In genomic region chr17:4412933-4413831, GRCh38 we compare ENCODE assay signal across 8 cellular contexts. TPM values are rescaled to one million over a fixed set of nuclear protein-coding genes. Genes with fewer than 3 reads are reported as not detected.
DNase-seq lines count a peak whose midpoint lies in the region; ATAC-seq and TF ChIP-seq lines count a peak whose summit lies in the region.

No MANE protein-coding gene starts in this region.

- H3K36me3 Mint-ChIP-seq in activated T-cell treated with anti-CD3 and anti-CD28 coated beads, Interleukin-2, amount 50 U/mL, for 4 hours (ENCODE audit: insufficient read depth) = no peaks in the 10 kb centered on the region
- H3K36me3 Mint-ChIP-seq in nephron (ENCODE audit: low read depth) = no peaks in the 10 kb centered on the region
- no peaks in the 10 kb centered on the region for H3K36me3 Mint-ChIP-seq in stimulated activated memory B cell treated with anti-CD40 and anti-IgM and Interleukin-4, amounts not matched to agents 10 μg/mL and 1 μg/mL and 100 μg/mL, for 72 hours

- H3K27me3 Mint-ChIP-seq in activated T-cell treated with anti-CD3 and anti-CD28 coated beads, Interleukin-2, amount 50 U/mL, for 4 hours (ENCODE audit: low read depth) = no peaks in the 10 kb centered on the region
- H3K27me3 Mint-ChIP-seq in nephron (ENCODE audit: low read depth) = peaks cover 11% of the 10 kb centered on the region
- no peaks in the 10 kb centered on the region for H3K27me3 Mint-ChIP-seq in stimulated activated memory B cell treated with anti-CD40 and anti-IgM and Interleukin-4, amounts not matched to agents 10 μg/mL and 1 μg/mL and 100 μg/mL, for 72 hours

- H3K9me3 Mint-ChIP-seq in activated T-cell treated with anti-CD3 and anti-CD28 coated beads, Interleukin-2, amount 50 U/mL, for 4 hours = no peaks in the 10 kb centered on the region
- H3K9me3 Mint-ChIP-seq in nephron = no peaks in the 10 kb centered on the region
- H3K9me3 Mint-ChIP-seq in stimulated activated memory B cell treated with anti-CD40 and anti-IgM and Interleukin-4, amounts not matched to agents 10 μg/mL and 1 μg/mL and 100 μg/mL, for 72 hours = no peaks in the 10 kb centered on the region

- peak overlapping the region; percentile 61 for H3K4me3 Mint-ChIP-seq in activated T-cell treated with anti-CD3 and anti-CD28 coated beads, Interleukin-2, amount 50 U/mL, for 4 hours
- H3K4me3 Mint-ChIP-seq in nephron = no peak overlapping the region
- H3K4me3 Mint-ChIP-seq in stimulated activated memory B cell treated with anti-CD40 and anti-IgM and Interleukin-4, amounts not matched to agents 10 μg/mL and 1 μg/mL and 100 μg/mL, for 72 hours = peak overlapping the region; percentile 31

- H3K27ac Mint-ChIP-seq in nephron = peak overlapping the region in 1 of 3 experiments; percentile 60
- peak overlapping the region; percentile 78 for H3K27ac Mint-ChIP-seq in stimulated activated memory B cell treated with anti-CD40 and anti-IgM and Interleukin-4, amounts not matched to agents 10 μg/mL and 1 μg/mL and 100 μg/mL, for 72 hours

- no peak overlapping the region for H3K4me3 ChIP-seq in LNCaP clone FGC (ENCODE audit: low read depth, low read length)

- peaks cover 4% of the 10 kb centered on the region for H3K4me1 Mint-ChIP-seq in activated T-cell treated with anti-CD3 and anti-CD28 coated beads, Interleukin-2, amount 50 U/mL, for 4 hours (ENCODE audit: low read depth)
- no peaks in the 10 kb centered on the region for H3K4me1 Mint-ChIP-seq in nephron
- H3K4me1 Mint-ChIP-seq in stimulated activated memory B cell treated with anti-CD40 and anti-IgM and Interleukin-4, amounts not matched to agents 10 μg/mL and 1 μg/mL and 100 μg/mL, for 72 hours = peaks cover 13% of the 10 kb centered on the region

- peak; percentile 93 for TF ChIP-seq CTCF in LNCaP clone FGC (IDR thresholded peaks at IDR 0.05; ENCODE audit: control insufficient read depth, extremely low read depth, insufficient read depth)
- peak; percentile 83 to 85 (median 83) for TF ChIP-seq CTCF in nephron (IDR thresholded peaks at IDR 0.05; ENCODE audit: unreplicated experiment in 3 of 3)

- peak; percentile 48 for ATAC-seq in GM18868 (IDR thresholded peaks at IDR 0.05; ENCODE audit: unreplicated experiment)
- ATAC-seq in activated T-cell treated with anti-CD3 and anti-CD28 coated beads, Interleukin-2, amount 50 U/mL, for 4 hours = peak; percentile 99
- peak; percentile 95 for ATAC-seq in stimulated activated memory B cell treated with anti-CD40 and anti-IgM and Interleukin-4, amounts not matched to agents 10 μg/mL and 1 μg/mL and 100 μg/mL, for 72 hours

- DNase-seq in A172 (ENCODE audit: low spot score) (peak; percentile 84), LNCaP clone FGC (ENCODE audit: low read depth) (peak; percentile 69), RKO (ENCODE audit: low spot score) (peak; percentile 87), fibroblast of gingiva (ENCODE audit: low read depth) (peak; percentile 82)
- peak; percentile 93 for DNase-seq in activated T-cell treated with anti-CD3 and anti-CD28 coated beads, Interleukin-2, amount 50 U/mL, for 4 hours

RNA-seq across cellular contexts. Expression of gene SPNS3, which starts 20.6 kb away (rescaled TPM):
- 1.1 and 1.8 TPM in 2 replicates for total RNA-seq in A172 (2014; rRNA removed; shearing (Covaris generic))
- total RNA-seq in activated T-cell treated with anti-CD3 and anti-CD28 coated beads, Interleukin-2, amount 50 U/mL, for 4 hours = 1 to 10 TPM; 4.1 to 8.8 (median 6.1) TPM

RNA-seq across cellular contexts. Expression of gene UBE2G1, which starts 46.7 kb away (rescaled TPM):
- total RNA-seq in A172 (2014; rRNA removed; shearing (Covaris generic)) = 76.8 and 79.0 TPM in 2 replicates
- 10 to 100 TPM; 71.3 to 73.0 (median 72.2) TPM for total RNA-seq in activated T-cell treated with anti-CD3 and anti-CD28 coated beads, Interleukin-2, amount 50 U/mL, for 4 hours

Comparison
In these comparisons a context has a peak if more than half of its experiments do, and no peak if none do; other contexts are left out.
1. ATAC-seq: peak in every context shown above with its lines; median percentile 99 in activated T-cell treated with anti-CD3 and anti-CD28 coated beads, Interleukin-2, amount 50 U/mL, for 4 hours; 95 in stimulated activated memory B cell treated with anti-CD40 and anti-IgM and Interleukin-4, amounts not matched to agents 10 μg/mL and 1 μg/mL and 100 μg/mL, for 72 hours; 48 in GM18868.
2. H3K4me3 Mint-ChIP-seq: peak in activated T-cell treated with anti-CD3 and anti-CD28 coated beads, Interleukin-2, amount 50 U/mL, for 4 hours (single experiment) and stimulated activated memory B cell treated with anti-CD40 and anti-IgM and Interleukin-4, amounts not matched to agents 10 μg/mL and 1 μg/mL and 100 μg/mL, for 72 hours (single experiment); none in nephron (0 of 3).
3. Peak in every context shown above with its lines, with median percentiles within 50 percentile points of each other: DNase-seq.